In the genomic region with DNA sequence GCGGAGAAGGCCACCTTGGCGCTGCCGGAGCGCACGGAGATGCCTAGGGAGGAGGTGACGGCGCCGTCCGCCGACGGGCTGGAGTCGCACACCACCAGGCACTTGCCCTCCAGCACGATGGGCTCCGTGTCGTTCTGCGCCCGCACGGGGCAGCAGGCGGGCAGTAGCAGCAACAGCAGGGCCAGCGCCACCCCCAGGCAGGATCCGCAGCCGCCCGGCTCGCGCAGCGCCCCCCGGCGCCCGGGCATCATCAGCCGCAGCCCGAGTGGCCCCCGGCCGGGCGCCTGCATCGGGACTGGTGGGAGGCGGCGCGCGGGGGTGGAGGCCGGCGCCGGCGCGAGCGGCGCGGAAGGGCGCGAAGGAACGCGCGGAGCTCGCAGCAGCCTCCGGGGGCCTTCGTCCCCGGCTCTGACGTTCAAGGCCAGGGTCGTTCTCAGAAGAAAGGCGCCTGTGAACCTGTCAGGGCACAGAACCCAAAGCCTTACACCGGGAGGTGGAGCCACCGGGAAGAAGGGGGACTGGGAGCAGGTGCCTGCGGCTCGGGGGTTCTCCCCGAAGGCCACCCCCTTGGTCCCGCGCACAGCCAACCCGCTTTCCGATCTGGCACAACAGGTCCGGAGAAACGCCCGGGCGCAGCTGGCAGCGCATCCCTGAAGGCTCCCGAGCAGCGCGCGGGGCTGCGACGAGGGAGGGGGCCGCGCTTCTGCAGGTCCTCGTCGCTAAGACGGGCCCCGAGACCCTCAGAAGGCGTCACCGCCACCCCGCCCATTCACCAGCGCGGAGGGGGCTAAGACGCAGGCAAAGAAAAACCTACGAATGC, we compare ENCODE assay signal across 11 cellular contexts. TPM values are rescaled to one million over a fixed set of nuclear protein-coding genes. Genes with fewer than 3 reads are reported as not detected.
A peak's percentile ranks its signal among the peaks of the same experiment; 100 is the strongest.
DNase-seq lines count a peak whose midpoint lies in the region; ATAC-seq, FAIRE-seq and TF ChIP-seq lines count a peak whose summit lies in the region.
"Had no signal": no experiment of that assay in that cellular context is flagged by ENCODE, and none has a peak within 500 bp of the region (broad histone marks: within the 10 kb centered on the region; RNA-seq: fewer than 3 reads in every experiment).

No MANE protein-coding gene starts in this region.

- H3K4me3 ChIP-seq in MM.1S (ENCODE audit: low read length) (peak overlapping the region; percentile 91), GM12878 (no peak overlapping the region), neural progenitor cell (peak overlapping the region; percentile 44)
- H3K4me3 ChIP-seq: thyroid gland had no signal

- H3K27ac ChIP-seq in MM.1S (ENCODE audit: low read length) (no peak overlapping the region), GM12878 (ENCODE audit: control insufficient read depth, insufficient read depth) (no peak overlapping the region), neural progenitor cell (no peak overlapping the region)
- H3K27ac ChIP-seq: thyroid gland had no signal

- WGBS in GM12878 (ENCODE audit: insufficient coverage, insufficient replicate concordance, low lambda C conversion rate, missing lambda C conversion rate) = 13% methylated on average over 72 of the region's 92 CpGs

- H3K9me3 Mint-ChIP-seq in neural progenitor cell = peaks cover 3% of the 10 kb centered on the region

- in situ Hi-C loops in GM12878 (cut with MboI) = loop anchor here (10.0 kb wide), 1 partner anchor 1607 kb away; no protein-coding TSS in a partner anchor

- H4K20me1 ChIP-seq in MM.1S (ENCODE audit: insufficient read depth, low read length) (no peaks in the 10 kb centered on the region), GM12878 (ENCODE audit: control insufficient read depth, insufficient read depth) (no peaks in the 10 kb centered on the region), neural progenitor cell (ENCODE audit: low read depth) (peaks cover 12% of the 10 kb centered on the region)

- H3K27me3 Mint-ChIP-seq in neural progenitor cell (ENCODE audit: insufficient read depth, low read depth) = peaks cover 27% of the 10 kb centered on the region

- no peak; the same call in 2 of the 3 replicates for ATAC-seq in GM12878
- no peak for ATAC-seq in HG02970 (IDR thresholded peaks at IDR 0.05; ENCODE audit: low FRiP score, unreplicated experiment)
- no peak for ATAC-seq in GM19351 (IDR thresholded peaks at IDR 0.05; ENCODE audit: unreplicated experiment)
- ATAC-seq in HG02938 (IDR thresholded peaks at IDR 0.05; ENCODE audit: unreplicated experiment) = no peak

- peak overlapping the region; percentile 89 for H2AFZ ChIP-seq in MM.1S (ENCODE audit: low read length)
- no peak overlapping the region for H2AFZ ChIP-seq in GM12878 (ENCODE audit: control insufficient read depth, low read depth, low read length)
- H2AFZ ChIP-seq in neural progenitor cell (replicated peaks) = peak overlapping the region; percentile 42

- H3K4me3 Mint-ChIP-seq in neural progenitor cell = peak overlapping the region; percentile 91

- BruUV-seq in GM12878 (replicated peaks; lab: Mats Ljungman, UMichigan) = no TSS peak

- H3K9me3 ChIP-seq in MM.1S (replicated peaks; ENCODE audit: insufficient read depth, low read length) = no peaks in the 10 kb centered on the region
- no peaks in the 10 kb centered on the region for H3K9me3 ChIP-seq in GM12878 (replicated peaks; ENCODE audit: control insufficient read depth, insufficient read depth, low read length)
- H3K9me3 ChIP-seq in neural progenitor cell (ENCODE audit: low read depth) = no peaks in the 10 kb centered on the region
- H3K9me3 ChIP-seq: thyroid gland had no signal

- TF ChIP-seq EP300 in GM12878 (IDR thresholded peaks at IDR 0.05; ENCODE audit: borderline replicate concordance in 1 of 2, control insufficient read depth in 1 of 2, low read depth in 2 of 2, low read length in 2 of 2) = no peak

- TF ChIP-seq RAD21 in GM12878 (IDR thresholded peaks at IDR 0.05; ENCODE audit: insufficient read depth, low read depth, low read length) = no peak

- peak; percentile 67 for DNase-seq in DMS53 treated with DMSO at 0.1 percent for 48 hours (lab: John Stamatoyannopoulos, UW; ENCODE audit: unreplicated experiment)
- DNase-seq in MM.1S = peak; percentile 81
- DNase-seq in GM12878 (ENCODE audit: low read depth, low spot score) = no peak
- DNase-seq in neural progenitor cell (ENCODE audit: low spot score) = peak; percentile 65
- DNase-seq in SIG-M5 (lab: John Stamatoyannopoulos, UW) = no peak
- DNase-seq: EL, thyroid gland had no signal

- POLR2A ChIA-PET in GM12878 (lab: Charles Lee) = no interaction called here

- TF ChIP-seq CTCF in MM.1S (IDR thresholded peaks at IDR 0.05; ENCODE audit: low read length) (peak; percentile 58), GM12878 (IDR thresholded peaks at IDR 0.05 in 2 of 3, conservative IDR thresholded peaks at IDR 0.05 in 1 of 3; ENCODE audit: control insufficient read depth in 2 of 3, extremely low read depth in 1 of 3, insufficient read depth in 1 of 3, low read depth in 3 of 3, low read length in 3 of 3) (no peak), neural progenitor cell (IDR thresholded peaks at IDR 0.05) (peak; percentile 58)

- H3K9me2 ChIP-seq in MM.1S (replicated peaks; ENCODE audit: insufficient read depth, low read length) = no peaks in the 10 kb centered on the region

- CTCF ChIA-PET in GM12878 (lab: Yijun Ruan, JAX) = no interaction called here

- H3K4me2 ChIP-seq in MM.1S (ENCODE audit: low read depth, low read length) (peak overlapping the region; percentile 97), GM12878 (ENCODE audit: control insufficient read depth, insufficient read depth) (no peak overlapping the region), neural progenitor cell (peak overlapping the region; percentile 78)

- no peak for FAIRE-seq in GM12878 (lab: Jason Lieb, UNC)

- no peaks in the 10 kb centered on the region for H3K79me2 ChIP-seq in MM.1S (ENCODE audit: low read length)
- H3K79me2 ChIP-seq in GM12878 (ENCODE audit: control insufficient read depth, insufficient read depth, low read length) = no peaks in the 10 kb centered on the region
- no peaks in the 10 kb centered on the region for H3K79me2 ChIP-seq in neural progenitor cell (ENCODE audit: low read depth)

- H3K4me1 Mint-ChIP-seq in neural progenitor cell = peaks cover 16% of the 10 kb centered on the region

- no peak overlapping the region for H3K27ac Mint-ChIP-seq in neural progenitor cell

- no peak for TF ChIP-seq POLR2A in GM12878 (IDR thresholded peaks at IDR 0.05; ENCODE audit: low read depth, low read length)

- SMC1A ChIA-PET in GM12878 (lab: Charles Lee; ENCODE audit: uncharacterized antibody, unreplicated experiment) = interaction anchor here (1.0 kb wide), 1 partner anchor 524 kb away, joined by 3 read pairs; no protein-coding TSS in a partner anchor

- RAD21 ChIA-PET in GM12878 (lab: Charles Lee; ENCODE audit: unreplicated experiment) = no interaction called here

- H3K36me3 ChIP-seq in MM.1S (replicated peaks; ENCODE audit: insufficient read depth, low read length) (no peaks in the 10 kb centered on the region; the same call in 1 of the 2 replicates), GM12878 (ENCODE audit: control insufficient read depth in 2 of 2, insufficient read depth in 2 of 2, low read length in 1 of 2) (no peaks in the 10 kb centered on the region), neural progenitor cell (no peaks in the 10 kb centered on the region)
- H3K36me3 ChIP-seq: thyroid gland had no signal

- H3K27me3 ChIP-seq in MM.1S (replicated peaks; ENCODE audit: insufficient read depth, low read length) = no peaks in the 10 kb centered on the region
- peaks cover 0 to 3% of the 10 kb centered on the region in 2 experiments; a peak in 2 of 4 replicates for H3K27me3 ChIP-seq in GM12878 (replicated peaks in 1 of 2; ENCODE audit: control insufficient read depth in 2 of 2, insufficient read depth in 2 of 2, low read length in 1 of 2)
- peaks cover 100% of the 10 kb centered on the region for H3K27me3 ChIP-seq in neural progenitor cell
- H3K27me3 ChIP-seq: thyroid gland had no signal

- peak overlapping the region; percentile 44; the same call in 1 of the 2 replicates for H3K9ac ChIP-seq in MM.1S (ENCODE audit: low read length)
- no peak overlapping the region for H3K9ac ChIP-seq in GM12878 (ENCODE audit: control insufficient read depth, insufficient read depth, low read length)
- H3K9ac ChIP-seq in neural progenitor cell = no peak overlapping the region

- H3K4me1 ChIP-seq in MM.1S (ENCODE audit: low read length) = no peaks in the 10 kb centered on the region
- no peaks in the 10 kb centered on the region for H3K4me1 ChIP-seq in GM12878 (ENCODE audit: control insufficient read depth, insufficient read depth, low read length)
- no peaks in the 10 kb centered on the region for H3K4me1 ChIP-seq in neural progenitor cell

- intact Hi-C loops in GM12878 (cut with micrococcal nuclease; ENCODE audit: unreplicated experiment) = loop anchor here (5.0 kb wide), 1 partner anchor 1610 kb away; no protein-coding TSS in a partner anchor

- H3F3A ChIP-seq in MM.1S (ENCODE audit: insufficient read depth, low read length) (no peaks in the 10 kb centered on the region; the same call in 1 of the 2 replicates), neural progenitor cell (ENCODE audit: low read depth) (no peaks in the 10 kb centered on the region)

- H3K36me3 Mint-ChIP-seq in neural progenitor cell = no peaks in the 10 kb centered on the region

RNA-seq across cellular contexts. Expression of gene CBLN2, which starts 2.1 kb away (rescaled TPM):
- total RNA-seq in GM12878 (2013; cell fraction: nucleolus; rRNA removed) = not detected in 2 replicates
- total RNA-seq in GM12878 (2014; rRNA removed) = 0.11 and 0.28 TPM in 2 replicates
- 0.22 and 0.28 TPM in 2 replicates for total RNA-seq in GM12878 (2014; rRNA removed; fragmentation: Illumina TruSeq; extraction: Trizol)
- 0.21 and 0.38 TPM in 2 replicates for total RNA-seq in GM12878 (2021)
- polyA plus RNA-seq in GM12878 (2011; ENCODE audit: low read depth) = not detected
- polyA plus RNA-seq in GM12878 (2011; rRNA removed) = 14.6 and 17.0 TPM in 2 replicates
- 8.2 and 8.6 TPM in 2 replicates for polyA plus RNA-seq in GM12878 (2011; cell fraction: cytosol; rRNA removed)
- 12.8 and 16.1 TPM in 2 replicates for polyA plus RNA-seq in GM12878 (2011; cell fraction: nucleus; rRNA removed)
- 0.37 TPM in 1 of 2 replicates, not detected in the other for polyA plus RNA-seq in GM12878 (2012)
- polyA plus RNA-seq in GM12878 (2014; fragmentation: Illumina TruSeq; extraction: Trizol) = 0.31 and 0.41 TPM in 2 replicates
- polyA plus RNA-seq in GM12878 (2014; fragmentation: Nextera tagmentation; extraction: Ambion mirVana) = under 1 TPM in 1 of 2 experiments, not detected in 1; 0.11 TPM
- polyA plus RNA-seq in GM12878 (2014; rRNA removed) = 0.18 and 1.1 TPM in 2 replicates
- polyA plus RNA-seq in GM12878 (2016; fragmentation: Nextera tagmentation; extraction: Ambion mirVana) = under 1 TPM in 1 of 2 experiments, not detected in 1; 0.16 TPM
- 8.9 and 9.6 TPM in 2 replicates for polyA minus RNA-seq in GM12878 (2011; rRNA and poly(A)+ RNA removed)
- 3.7 and 3.9 TPM in 2 replicates for polyA minus RNA-seq in GM12878 (2011; cell fraction: cytosol; rRNA and poly(A)+ RNA removed)
- 4.1 and 6.0 TPM in 2 replicates for polyA minus RNA-seq in GM12878 (2011; cell fraction: nucleus; rRNA and poly(A)+ RNA removed)
- total RNA-seq in neural progenitor cell (ENCODE audit: low replicate concordance) = not detected in 2 replicates
- total RNA-seq: thyroid gland had no signal
- polyA plus RNA-seq: esophagus had no signal

Comparison
In these comparisons a context has a peak if more than half of its experiments do, and no peak if none do; other contexts are left out.
1. DNase-seq: peak in DMS53 treated with DMSO at 0.1 percent for 48 hours (single experiment), MM.1S (single experiment) and neural progenitor cell (single experiment); none in GM12878 (single experiment) and SIG-M5 (single experiment).
2. CTCF ChIP-seq: peak in MM.1S (single experiment) and neural progenitor cell (single experiment); none in GM12878 (0 of 3).